In genomic region chr4:108620101-108620932, GRCh38 we compare ENCODE assay signal across 1 cellular context.
TF ChIP-seq lines count a peak whose summit lies in the region.

Gene RPL34 (plus strand): TSS chr4:108620576. CDS start chr4:108621960, 1,384 bp downstream.

TF ChIP-seq in K562, 482 proteins besides CTCF, POLR2A, EP300 and RAD21 (continued from another document and continues in another):
- TF ChIP-seq TEAD4 (IDR thresholded peaks at IDR 0.05; ENCODE audit: low read length) (no peak), TEAD4 (CRISPR knock-in tag; IDR thresholded peaks at IDR 0.05; ENCODE audit: borderline replicate concordance) (no peak), POLR2H (tag; IDR thresholded peaks at IDR 0.05; ENCODE audit: low read depth) (peak; percentile 95), MAZ (CRISPR knock-in tag; conservative IDR thresholded peaks at IDR 0.05 in 1 of 2, IDR thresholded peaks at IDR 0.05 in 1 of 2) (no peak; a peak in 1 of 4 replicates), RREB1 (CRISPR knock-in tag; IDR thresholded peaks at IDR 0.05) (no peak), DMBX1 (CRISPR knock-in tag; IDR thresholded peaks at IDR 0.05; ENCODE audit: borderline replicate concordance) (no peak), GABPB1 (CRISPR knock-in tag; IDR thresholded peaks at IDR 0.05) (peak; percentile 98), ZNF717 (CRISPR knock-in tag; IDR thresholded peaks at IDR 0.05) (no peak), ZNF507 (tag; conservative IDR thresholded peaks at IDR 0.05) (no peak), ZBTB7A (IDR thresholded peaks at IDR 0.05; ENCODE audit: borderline replicate concordance, control insufficient read depth, low read depth, low read length) (no peak), ZNF140 (CRISPR knock-in tag; IDR thresholded peaks at IDR 0.05) (no peak), ZNF175 (CRISPR knock-in tag; IDR thresholded peaks at IDR 0.05; ENCODE audit: low read depth) (peak; percentile 52; the same call in 1 of the 2 replicates), RNF2 (IDR thresholded peaks at IDR 0.05) (no peak), ZBTB40 (IDR thresholded peaks at IDR 0.05) (peak; percentile 97), ZBTB40 (CRISPR knock-in tag; IDR thresholded peaks at IDR 0.05) (no peak), HDAC2 (IDR thresholded peaks at IDR 0.05) (peak; percentile 40; the same call in 1 of the 2 replicates), CHD4 (IDR thresholded peaks at IDR 0.05; ENCODE audit: insufficient read depth, insufficient replicate concordance, low read depth, low read length, poor library complexity, severe bottlenecking) (no peak), ZBTB17 (CRISPR knock-in tag; IDR thresholded peaks at IDR 0.05) (no peak), CCAR2 (IDR thresholded peaks at IDR 0.05; ENCODE audit: low read depth, low read length) (no peak), ID3 (CRISPR knock-in tag; IDR thresholded peaks at IDR 0.05) (no peak), ID3 (tag; IDR thresholded peaks at IDR 0.05) (no peak), ZNF79 (CRISPR knock-in tag; IDR thresholded peaks at IDR 0.05; ENCODE audit: low read depth) (no peak), CTCFL (IDR thresholded peaks at IDR 0.05; ENCODE audit: borderline replicate concordance, insufficient read depth, low read depth, low read length, poor library complexity, severe bottlenecking) (no peak), HLTF (IDR thresholded peaks at IDR 0.05) (no peak), POU5F1 (IDR thresholded peaks at IDR 0.05; ENCODE audit: borderline replicate concordance, low read depth, low read length, partially characterized antibody) (peak; percentile 48), IRF1 (CRISPR knock-in tag; IDR thresholded peaks at IDR 0.05; ENCODE audit: borderline replicate concordance) (no peak), USF2 (CRISPR knock-in tag; IDR thresholded peaks at IDR 0.05) (no peak), ADNP (tag; IDR thresholded peaks at IDR 0.05) (no peak), HMBOX1 (IDR thresholded peaks at IDR 0.05) (no peak), ZNF583 (CRISPR knock-in tag; IDR thresholded peaks at IDR 0.05) (no peak), ZKSCAN1 (IDR thresholded peaks at IDR 0.05; ENCODE audit: low read depth, low read length) (peak; percentile 85), ZBTB26 (CRISPR knock-in tag; IDR thresholded peaks at IDR 0.05) (no peak), MAX (CRISPR knock-in tag; IDR thresholded peaks at IDR 0.05) (peak; percentile 71; the same call in 1 of the 2 replicates), STAG1 (CRISPR knock-in tag; IDR thresholded peaks at IDR 0.05; ENCODE audit: borderline replicate concordance) (no peak), DNMT1 (IDR thresholded peaks at IDR 0.05) (peak; percentile 87; the same call in 1 of the 2 replicates), EWSR1 (IDR thresholded peaks at IDR 0.05; ENCODE audit: borderline replicate concordance, low read depth, partially characterized antibody) (no peak), LCOR (CRISPR knock-in tag; IDR thresholded peaks at IDR 0.05) (no peak; the same call in 1 of the 2 replicates), NFE2 (IDR thresholded peaks at IDR 0.05; ENCODE audit: low read depth) (0 out of 2 replicates have a peak, but pooled peaks have one; percentile 14), ETV1 (tag; conservative IDR thresholded peaks at IDR 0.05; ENCODE audit: low read depth) (peak; percentile 53), CBFB (CRISPR knock-in tag; IDR thresholded peaks at IDR 0.05) (peak; percentile 41; the same call in 1 of the 2 replicates), ZNF121 (CRISPR knock-in tag; conservative IDR thresholded peaks at IDR 0.05) (no peak), PTRF (tag; IDR thresholded peaks at IDR 0.05) (no peak)
